In genomic region chr4:1199556-1200331, GRCh38 we compare ENCODE assay signal across 8 cellular contexts. TPM values are rescaled to one million over a fixed set of nuclear protein-coding genes. Genes with fewer than 3 reads are reported as not detected.
DNase-seq lines count a peak whose midpoint lies in the region; ATAC-seq and TF ChIP-seq lines count a peak whose summit lies in the region.
"Had no signal": no experiment of that assay in that cellular context is flagged by ENCODE, and none has a peak within 500 bp of the region (broad histone marks: within the 10 kb centered on the region; RNA-seq: fewer than 3 reads in every experiment).

No MANE protein-coding gene starts in this region.

- no peak for TF ChIP-seq CTCF in HFFc6 (IDR thresholded peaks at IDR 0.05)
- no peak for TF ChIP-seq CTCF in heart left ventricle (IDR thresholded peaks at IDR 0.05)
- no peak for TF ChIP-seq CTCF in GM10248 (IDR thresholded peaks at IDR 0.05; ENCODE audit: control extremely low read depth, extremely low read depth, low read depth, missing control alignments)

- no peaks in the 10 kb centered on the region for H3K27me3 ChIP-seq in heart left ventricle
- H3K27me3 ChIP-seq: ascending aorta had no signal

- peaks cover 50% of the 10 kb centered on the region for H3K4me1 Mint-ChIP-seq in HFFc6 (ENCODE audit: low read depth)
- peaks cover 57% of the 10 kb centered on the region for H3K4me1 Mint-ChIP-seq in activated CD8-positive, alpha-beta T cell treated with anti-CD3 and anti-CD28 coated beads, Interleukin-2, amount 10 ng/mL, durations not matched to agents 7 days and 5 days (ENCODE audit: low read depth)
- H3K4me1 Mint-ChIP-seq in stimulated activated memory B cell treated with anti-CD40 and anti-IgM and Interleukin-4, amounts not matched to agents 10 μg/mL and 1 μg/mL and 100 μg/mL, for 72 hours: peaks cover 35% of the 10 kb centered on the region

- H3K27ac ChIP-seq in heart left ventricle (peak overlapping the region in 9 of 12 donors; percentile 5 to 86 (median 50)), caudate nucleus (ENCODE audit: low read depth, low read length) (no peak overlapping the region)

- H3K4me3 ChIP-seq in heart left ventricle: peak overlapping the region in 4 of 12 donors; percentile 26 to 49 (median 37)

- TF ChIP-seq POLR2A in heart left ventricle (IDR thresholded peaks at IDR 0.05): no peak

- no peaks in the 10 kb centered on the region; the same call in none of the 2 replicates for H3K27me3 Mint-ChIP-seq in HFFc6 (ENCODE audit: insufficient read depth)
- no peaks in the 10 kb centered on the region for H3K27me3 Mint-ChIP-seq in activated CD8-positive, alpha-beta T cell treated with anti-CD3 and anti-CD28 coated beads, Interleukin-2, amount 10 ng/mL, durations not matched to agents 7 days and 5 days (ENCODE audit: low read depth)
- H3K27me3 Mint-ChIP-seq in stimulated activated memory B cell treated with anti-CD40 and anti-IgM and Interleukin-4, amounts not matched to agents 10 μg/mL and 1 μg/mL and 100 μg/mL, for 72 hours: no peaks in the 10 kb centered on the region

- H3K36me3 ChIP-seq in heart left ventricle: no peaks in the 10 kb centered on the region
- H3K36me3 ChIP-seq: ascending aorta had no signal

- 79 to 84% (median 81%) methylated on average over 27 of the region's 27 CpGs for WGBS in heart left ventricle, 4 donors

- CTCF ChIA-PET in activated CD8-positive, alpha-beta T cell treated with anti-CD3 and anti-CD28 coated beads, Interleukin-2, amount 10 ng/mL, durations not matched to agents 7 days and 5 days (lab: Charles Lee): interaction anchor here (0.7 to 5.9 kb wide), 3 partner anchors 8 to 32 kb away, joined by 3 to 35 read pairs (median 10); no protein-coding TSS in a partner anchor
- CTCF ChIA-PET in GM10248 (lab: Yijun Ruan, JAX): interaction anchor here (0.8 to 1.5 kb wide), 4 partner anchors 16 to 69 kb away, joined by 3 to 5 read pairs (median 4); no protein-coding TSS in a partner anchor

- intact Hi-C loops in heart left ventricle (cut with DNase I): no loop called here

- no peaks in the 10 kb centered on the region for H3K9me3 ChIP-seq in heart left ventricle
- H3K9me3 ChIP-seq: ascending aorta had no signal

- no peak for ATAC-seq in activated CD8-positive, alpha-beta T cell treated with anti-CD3 and anti-CD28 coated beads, Interleukin-2, amount 10 ng/mL, durations not matched to agents 7 days and 5 days
- ATAC-seq in heart left ventricle: no peak
- no peak for ATAC-seq in stimulated activated memory B cell treated with anti-CD40 and anti-IgM and Interleukin-4, amounts not matched to agents 10 μg/mL and 1 μg/mL and 100 μg/mL, for 72 hours

- DNase-seq in HFFc6 (no peak), heart left ventricle (no peak), caudate nucleus (lab: John Stamatoyannopoulos, UW) (no peak), MV-4-11 (lab: John Stamatoyannopoulos, UW) (no peak), GM10248 (ENCODE audit: extremely low spot score) (no peak)
- no peak for DNase-seq in activated CD8-positive, alpha-beta T cell treated with anti-CD3 and anti-CD28 coated beads, Interleukin-2, amount 10 ng/mL, durations not matched to agents 7 days and 5 days

- H3K4me1 ChIP-seq in heart left ventricle: peaks cover 0 to 42% (median 10%) of the 10 kb centered on the region in 12 donors

- H3K4me3 Mint-ChIP-seq in HFFc6: peak overlapping the region; percentile 57; the same call in 1 of the 2 replicates
- H3K4me3 Mint-ChIP-seq in activated CD8-positive, alpha-beta T cell treated with anti-CD3 and anti-CD28 coated beads, Interleukin-2, amount 10 ng/mL, durations not matched to agents 7 days and 5 days: peak overlapping the region; percentile 82
- no peak overlapping the region for H3K4me3 Mint-ChIP-seq in stimulated activated memory B cell treated with anti-CD40 and anti-IgM and Interleukin-4, amounts not matched to agents 10 μg/mL and 1 μg/mL and 100 μg/mL, for 72 hours

- POLR2A ChIA-PET in activated CD8-positive, alpha-beta T cell treated with anti-CD3 and anti-CD28 coated beads, Interleukin-2, amount 10 ng/mL, durations not matched to agents 7 days and 5 days (lab: Charles Lee): interaction anchor here (0.8 to 2.5 kb wide), 5 partner anchors 8 to 49 kb away, joined by 3 to 11 read pairs (median 5); partner anchors contain the start of gene CTBP1
- POLR2A ChIA-PET in GM10248 (lab: Yijun Ruan, JAX): no interaction called here

- no peaks in the 10 kb centered on the region for H3K36me3 Mint-ChIP-seq in HFFc6 (ENCODE audit: low read depth)
- peaks cover 31% of the 10 kb centered on the region for H3K36me3 Mint-ChIP-seq in activated CD8-positive, alpha-beta T cell treated with anti-CD3 and anti-CD28 coated beads, Interleukin-2, amount 10 ng/mL, durations not matched to agents 7 days and 5 days (ENCODE audit: low read depth)
- peaks cover 9% of the 10 kb centered on the region for H3K36me3 Mint-ChIP-seq in stimulated activated memory B cell treated with anti-CD40 and anti-IgM and Interleukin-4, amounts not matched to agents 10 μg/mL and 1 μg/mL and 100 μg/mL, for 72 hours

- H3K27ac Mint-ChIP-seq in HFFc6: peak overlapping the region; percentile 43
- H3K27ac Mint-ChIP-seq in activated CD8-positive, alpha-beta T cell treated with anti-CD3 and anti-CD28 coated beads, Interleukin-2, amount 10 ng/mL, durations not matched to agents 7 days and 5 days: peak overlapping the region; percentile 99
- H3K27ac Mint-ChIP-seq in stimulated activated memory B cell treated with anti-CD40 and anti-IgM and Interleukin-4, amounts not matched to agents 10 μg/mL and 1 μg/mL and 100 μg/mL, for 72 hours: peak overlapping the region; percentile 78

- H3K9me3 Mint-ChIP-seq in HFFc6: no peaks in the 10 kb centered on the region
- no peaks in the 10 kb centered on the region for H3K9me3 Mint-ChIP-seq in activated CD8-positive, alpha-beta T cell treated with anti-CD3 and anti-CD28 coated beads, Interleukin-2, amount 10 ng/mL, durations not matched to agents 7 days and 5 days (ENCODE audit: insufficient read depth)
- H3K9me3 Mint-ChIP-seq in stimulated activated memory B cell treated with anti-CD40 and anti-IgM and Interleukin-4, amounts not matched to agents 10 μg/mL and 1 μg/mL and 100 μg/mL, for 72 hours: peaks cover 2% of the 10 kb centered on the region

RNA-seq across cellular contexts. Expression of gene SPON2, which starts 27.4 kb away (rescaled TPM):
- 10 to 100 TPM; 12.0 to 53.5 (median 48.2) TPM for total RNA-seq in HFFc6 (2021; fragmentation: NEBNext Ultra II Directional; extraction: Animal tissue kit (Norgen Biotek cat#: 25700))
- 10 to 100 TPM; 14.7 to 14.9 TPM for total RNA-seq in activated CD8-positive, alpha-beta T cell treated with anti-CD3 and anti-CD28 coated beads, Interleukin-2, amount 10 ng/mL, durations not matched to agents 7 days and 5 days
- 10 to 100 TPM in 7 of 9 donors, 1 to 10 TPM in 2; 8.8 to 36.3 (median 13.7) TPM for total RNA-seq in heart left ventricle
- 10 to 100 TPM in 1 of 2 donors, 1 to 10 TPM in 1; 7.8 to 31.2 TPM for polyA plus RNA-seq in heart left ventricle

RNA-seq across cellular contexts. Expression of gene CTBP1, which starts 49.2 kb away (rescaled TPM):
- 100 to 1,000 TPM; 109 to 126 (median 114) TPM for total RNA-seq in HFFc6 (2021; fragmentation: NEBNext Ultra II Directional; extraction: Animal tissue kit (Norgen Biotek cat#: 25700))
- 100 to 1,000 TPM; 214 to 217 TPM for total RNA-seq in activated CD8-positive, alpha-beta T cell treated with anti-CD3 and anti-CD28 coated beads, Interleukin-2, amount 10 ng/mL, durations not matched to agents 7 days and 5 days
- total RNA-seq in heart left ventricle: 100 to 1,000 TPM; 105 to 165 (median 128) TPM
- 100 to 1,000 TPM in 1 of 2 donors, 10 to 100 TPM in 1; 92.0 to 148 TPM for polyA plus RNA-seq in heart left ventricle

Comparison
In these comparisons a context has a peak if more than half of its experiments do, and no peak if none do; other contexts are left out.
1. H3K27ac Mint-ChIP-seq: peak in every context shown above with its lines; median percentile 99 in activated CD8-positive, alpha-beta T cell treated with anti-CD3 and anti-CD28 coated beads, Interleukin-2, amount 10 ng/mL, durations not matched to agents 7 days and 5 days; 78 in stimulated activated memory B cell treated with anti-CD40 and anti-IgM and Interleukin-4, amounts not matched to agents 10 μg/mL and 1 μg/mL and 100 μg/mL, for 72 hours; 43 in HFFc6.